10 cellular contexts compared by ENCODE assay signal in genomic region chr15:64247535-64247905, GRCh38.
DNase-seq lines count a peak whose midpoint lies in the region; ATAC-seq and TF ChIP-seq lines count a peak whose summit lies in the region.
"Had no signal": no experiment of that assay in that cellular context is flagged by ENCODE, and none has a peak within 500 bp of the region (broad histone marks: within the 10 kb centered on the region; RNA-seq: fewer than 3 reads in every experiment).

No MANE protein-coding gene starts in this region.

- TF ChIP-seq EP300 in stomach (IDR thresholded peaks at IDR 0.05), result no peak

- no peak overlapping the region for H3K4me3 ChIP-seq in stomach
- H3K4me3 ChIP-seq: thyroid gland had no signal

- TF ChIP-seq CTCF in stomach (IDR thresholded peaks at IDR 0.05), result no peak

- no peaks in the 10 kb centered on the region for H3K9me3 ChIP-seq in stomach
- H3K9me3 ChIP-seq: thyroid gland had no signal

- intact Hi-C loops in stomach (cut with DNase I; ENCODE audit: low total_unique reads), result no loop called here

- peaks cover 2% of the 10 kb centered on the region for H3K9me3 Mint-ChIP-seq in T-helper 1 cell treated with Interleukin-12 subunit alpha and Interleukin-12 subunit beta and Interleukin-4 antibody, amounts not matched to agents 30 μg/mL and 1 μg/mL, for 36 hours
- no peaks in the 10 kb centered on the region for H3K9me3 Mint-ChIP-seq in activated T-helper 17 cell treated with anti-CD3 and anti-CD28 coated beads, Interleukin-2, amount 50 U/mL, for 72 hours

- no peak overlapping the region for H3K4me3 Mint-ChIP-seq in T-helper 1 cell treated with Interleukin-12 subunit alpha and Interleukin-12 subunit beta and Interleukin-4 antibody, amounts not matched to agents 30 μg/mL and 1 μg/mL, for 36 hours
- peak overlapping the region; percentile 20 for H3K4me3 Mint-ChIP-seq in activated T-helper 17 cell treated with anti-CD3 and anti-CD28 coated beads, Interleukin-2, amount 50 U/mL, for 72 hours

- H3K4me1 Mint-ChIP-seq in T-helper 1 cell treated with Interleukin-12 subunit alpha and Interleukin-12 subunit beta and Interleukin-4 antibody, amounts not matched to agents 30 μg/mL and 1 μg/mL, for 36 hours (ENCODE audit: low read depth), result peaks cover 34% of the 10 kb centered on the region
- peaks cover 36% of the 10 kb centered on the region for H3K4me1 Mint-ChIP-seq in activated T-helper 17 cell treated with anti-CD3 and anti-CD28 coated beads, Interleukin-2, amount 50 U/mL, for 72 hours

- no peaks in the 10 kb centered on the region for H3K27me3 ChIP-seq in stomach
- H3K27me3 ChIP-seq: thyroid gland had no signal

- no peak for DNase-seq in T-helper 1 cell
- DNase-seq in left lobe of liver (ENCODE audit: low spot score), result no peak
- no peak for DNase-seq in stomach
- no peak for DNase-seq in DMS153 (lab: John Stamatoyannopoulos, UW)
- DNase-seq: activated T-cell treated with anti-CD3 and anti-CD28 coated beads, Interleukin-2, amount 50 U/mL, for 1 hour had no signal

- H3K36me3 Mint-ChIP-seq in T-helper 1 cell treated with Interleukin-12 subunit alpha and Interleukin-12 subunit beta and Interleukin-4 antibody, amounts not matched to agents 30 μg/mL and 1 μg/mL, for 36 hours (ENCODE audit: low read depth), result peaks cover 15% of the 10 kb centered on the region
- peaks cover 35% of the 10 kb centered on the region for H3K36me3 Mint-ChIP-seq in activated T-helper 17 cell treated with anti-CD3 and anti-CD28 coated beads, Interleukin-2, amount 50 U/mL, for 72 hours (ENCODE audit: low read depth)

- no peaks in the 10 kb centered on the region for H3K36me3 ChIP-seq in stomach
- H3K36me3 ChIP-seq: thyroid gland had no signal

- no peak for TF ChIP-seq POLR2A in stomach (IDR thresholded peaks at IDR 0.05)

- H3K4me1 ChIP-seq in stomach, result peaks cover 21 to 53% (median 40%) of the 10 kb centered on the region in 4 donors

- ATAC-seq in activated T-helper 17 cell treated with anti-CD3 and anti-CD28 coated beads, Interleukin-2, amount 50 U/mL, for 72 hours (replicated peaks), result no peak
- ATAC-seq in left lobe of liver (peak; percentile 44), HG02678 (IDR thresholded peaks at IDR 0.05; ENCODE audit: unreplicated experiment) (no peak), HG03025 (IDR thresholded peaks at IDR 0.05; ENCODE audit: low FRiP score, unreplicated experiment) (no peak)

- peak overlapping the region in 3 of 5 donors; percentile 54 to 59 (median 57) for H3K27ac ChIP-seq in stomach
- H3K27ac ChIP-seq: thyroid gland had no signal

- H3K27ac Mint-ChIP-seq in T-helper 1 cell treated with Interleukin-12 subunit alpha and Interleukin-12 subunit beta and Interleukin-4 antibody, amounts not matched to agents 30 μg/mL and 1 μg/mL, for 36 hours, result peak overlapping the region; percentile 71
- H3K27ac Mint-ChIP-seq in activated T-helper 17 cell treated with anti-CD3 and anti-CD28 coated beads, Interleukin-2, amount 50 U/mL, for 72 hours, result peak overlapping the region; percentile 81

- no peaks in the 10 kb centered on the region for H3K27me3 Mint-ChIP-seq in T-helper 1 cell treated with Interleukin-12 subunit alpha and Interleukin-12 subunit beta and Interleukin-4 antibody, amounts not matched to agents 30 μg/mL and 1 μg/mL, for 36 hours (ENCODE audit: low read depth)
- H3K27me3 Mint-ChIP-seq in activated T-helper 17 cell treated with anti-CD3 and anti-CD28 coated beads, Interleukin-2, amount 50 U/mL, for 72 hours, result no peaks in the 10 kb centered on the region
